10 cellular contexts compared by ENCODE assay signal in genomic region chr7:77107659-77108058, GRCh38. TPM values are rescaled to one million over a fixed set of nuclear protein-coding genes. Genes with fewer than 3 reads are reported as not detected.
DNase-seq lines count a peak whose midpoint lies in the region; ATAC-seq and TF ChIP-seq lines count a peak whose summit lies in the region.
"Not testable (repeated sequence)": the region's sequence is repeated elsewhere in the genome, so short reads cannot be mapped to it uniquely, and the experiment has no call there.
"Had no signal": no experiment of that assay in that cellular context is flagged by ENCODE, and none has a peak within 500 bp of the region (broad histone marks: within the 10 kb centered on the region; RNA-seq: fewer than 3 reads in every experiment).

No MANE protein-coding gene starts in this region.

- intact Hi-C loops in Right ventricle myocardium superior (cut with DNase I); left lung (cut with DNase I); psoas muscle (cut with DNase I): not testable (repeated sequence)

- H3K9me3 ChIP-seq in left lung, psoas muscle: not testable (repeated sequence)

- 14 to 21% (median 17%) methylated on average over 3 of the region's 3 CpGs for WGBS in psoas muscle, 3 donors

- peak; percentile 43 for DNase-seq in NCI-H1092 treated with DMSO at 0.1 percent for 48 hours (lab: John Stamatoyannopoulos, UW)
- DNase-seq in NCI-H2171 (lab: John Stamatoyannopoulos, UW) = peak; percentile 3
- DNase-seq in Right ventricle myocardium superior, left lung, psoas muscle: not testable (repeated sequence)

- ATAC-seq in SK-N-SH treated with all-trans-retinoic acid at 6 μM for 48 hours = peak; percentile 58
- peak; percentile 62 for ATAC-seq in Right ventricle myocardium superior (ENCODE audit: poor library complexity)
- ATAC-seq in left lung = peak; percentile 22
- ATAC-seq in psoas muscle = peak; percentile 35 to 78 (median 55)

- not testable (repeated sequence) for H3K27ac ChIP-seq in left lung, psoas muscle

- TF ChIP-seq CTCF in left lung (IDR thresholded peaks at IDR 0.05); psoas muscle (IDR thresholded peaks at IDR 0.05): not testable (repeated sequence)

- H3K27me3 ChIP-seq in left lung; psoas muscle (ENCODE audit: insufficient read depth in 3 of 3, low read length in 2 of 3): not testable (repeated sequence)

- H3K36me3 ChIP-seq in left lung; psoas muscle (ENCODE audit: insufficient read depth in 1 of 2, low read depth in 1 of 2): not testable (repeated sequence)

- H3K4me3 ChIP-seq in left lung, psoas muscle: not testable (repeated sequence)

- H3K4me1 ChIP-seq in left lung, psoas muscle: not testable (repeated sequence)

RNA-seq across cellular contexts. Expression of gene CCDC146, which starts 14.8 kb away (rescaled TPM):
- total RNA-seq in Right ventricle myocardium superior = 13.5 TPM
- total RNA-seq in left lung = 10 to 100 TPM in 1 of 2 donors, 1 to 10 TPM in 1; 3.9 to 14.5 TPM
- total RNA-seq in psoas muscle = 1 to 10 TPM; 1.2 to 3.5 (median 1.8) TPM
- polyA plus RNA-seq in psoas muscle = 1 to 10 TPM; 1.9 to 2.5 (median 1.9) TPM

RNA-seq across cellular contexts. Expression of gene SPDYE18, which starts 45.3 kb away (rescaled TPM):
- total RNA-seq in Right ventricle myocardium superior = 0.22 TPM
- total RNA-seq in left lung = under 1 TPM; 0.44 to 0.81 TPM
- under 1 TPM in 3 of 4 donors, not detected in 1; 0.28 to 0.51 (median 0.32) TPM for total RNA-seq in psoas muscle
- under 1 TPM; 0.08 to 0.66 (median 0.24) TPM for polyA plus RNA-seq in psoas muscle
- total RNA-seq: A673, GM23338, H7 had no signal
- polyA plus RNA-seq: CD8-positive, alpha-beta memory T cell had no signal
